Comparison of ENCODE assay signal across 1 cellular context in genomic region chr22:50303848-50304527, GRCh38.
TF ChIP-seq lines count a peak whose summit lies in the region.

No MANE protein-coding gene starts in this region.

TF ChIP-seq in GM23338, 12 proteins besides CTCF, POLR2A, EP300 and RAD21 (continued from another document):
- no peak for TF ChIP-seq REST (IDR thresholded peaks at IDR 0.05; ENCODE audit: unreplicated experiment)
- no peak for TF ChIP-seq POLR2AphosphoS5 (IDR thresholded peaks at IDR 0.05; ENCODE audit: low read depth)
- no peak for TF ChIP-seq JUNB (IDR thresholded peaks at IDR 0.05; ENCODE audit: unreplicated experiment)
- TF ChIP-seq NANOG (IDR thresholded peaks at IDR 0.05; ENCODE audit: borderline replicate concordance) = no peak
- no peak for TF ChIP-seq STAT1 (IDR thresholded peaks at IDR 0.05; ENCODE audit: unreplicated experiment)
TF ChIP-seq in GM23338: peak in this region for 0.
